27 cellular contexts compared by ENCODE assay signal in the genomic region with DNA sequence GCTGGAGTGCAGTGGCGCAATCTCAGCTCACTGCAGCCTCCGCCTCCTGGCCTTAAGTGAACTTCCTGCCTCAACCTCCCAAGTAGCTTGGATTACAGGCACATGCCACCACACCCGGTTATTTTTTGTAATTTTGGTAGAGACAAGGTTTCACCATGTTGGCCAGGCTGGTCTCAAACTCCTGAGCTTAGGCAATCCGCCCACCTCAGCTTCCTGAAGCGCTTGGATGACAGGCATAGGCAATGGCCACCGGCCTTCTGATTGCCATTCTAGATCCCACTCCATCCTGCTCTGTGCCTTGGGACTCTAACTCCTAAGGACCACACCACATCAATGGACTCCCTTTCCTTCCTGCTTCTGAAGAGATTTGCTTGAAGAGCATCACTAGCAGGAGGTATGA.
"Had no signal": no experiment of that assay in that cellular context is flagged by ENCODE, and none has a peak within 500 bp of the region (broad histone marks: within the 10 kb centered on the region; RNA-seq: fewer than 3 reads in every experiment).

No MANE protein-coding gene starts in this region.

- DNase-seq: colonic mucosa; effector CD8-positive, alpha-beta T cell; endodermal cell; glutamatergic neuron; heart right ventricle; hippocampal formation; left cardiac atrium; left lung; natural killer cell; right lobe of liver; stimulated activated CD4-positive, alpha-beta T cell treated with anti-CD3 and anti-CD28 coated beads, Interleukin-12 subunit alpha, Interleukin-12 subunit beta, amount 100 ng/mL, for 4 hours; stimulated activated CD4-positive, alpha-beta T cell treated with anti-CD3 and anti-CD28 coated beads, Interleukin-1b, Interleukin-23, amount 100 ng/mL, for 48 hours; stimulated activated CD4-positive, alpha-beta T cell treated with anti-CD3 and anti-CD28 coated beads, Interleukin-4, amount 100 ng/mL, for 1 hour; stimulated activated CD8-positive, alpha-beta memory T cell treated with anti-CD3 and anti-CD28 coated beads, Interleukin-4, amount 100 ng/mL, for 48 hours; stimulated activated naive CD4-positive, alpha-beta T cell; stimulated activated naive CD8-positive, alpha-beta T cell treated with anti-CD3 and anti-CD28 coated beads, Interleukin-15, amount 100 ng/mL, for 72 hours; thyroid gland had no signal

- H3K79me2 ChIP-seq: parathyroid adenoma had no signal

- H3K27ac ChIP-seq: colonic mucosa, epithelial cell of prostate, foreskin keratinocyte, gastroesophageal sphincter, heart right ventricle, left lung, parathyroid adenoma, right lobe of liver, thyroid gland had no signal

- H3K4me2 ChIP-seq: smooth muscle cell had no signal

- H3K9me3 Mint-ChIP-seq: dendritic cell treated with granulocyte-macrophage colony-stimulating factor and Interleukin-4, amounts not matched to agents 40 ng/mL and 50 ng/mL, for 4 days; endodermal cell; stimulated activated naive CD8-positive, alpha-beta T cell treated with anti-CD3 and anti-CD28 coated beads, Interleukin-15, amount 100 ng/mL, for 72 hours; type B pancreatic cell had no signal

- H3K4me1 Mint-ChIP-seq: natural killer cell; stimulated activated naive CD8-positive, alpha-beta T cell treated with anti-CD3 and anti-CD28 coated beads, Interleukin-15, amount 100 ng/mL, for 72 hours had no signal

- FAIRE-seq: islet of Langerhans had no signal

- H3K4me3 ChIP-seq: colonic mucosa, gastroesophageal sphincter, heart right ventricle, left lung, right lobe of liver, smooth muscle cell, thyroid gland had no signal

- H3K4me1 ChIP-seq: colonic mucosa, gastroesophageal sphincter, heart right ventricle, left lung, parathyroid adenoma, right lobe of liver, thyroid gland had no signal

- H2AFZ ChIP-seq: parathyroid adenoma had no signal

- H3K9me3 ChIP-seq: colonic mucosa, gastroesophageal sphincter, heart right ventricle, left lung, right lobe of liver, thyroid gland had no signal

- H3K36me3 Mint-ChIP-seq: natural killer cell, type B pancreatic cell had no signal

- H3K36me3 ChIP-seq: colonic mucosa, gastroesophageal sphincter, heart right ventricle, left lung, right lobe of liver, thyroid gland had no signal

- ATAC-seq: esophagus mucosa; gastroesophageal sphincter; heart right ventricle; left cardiac atrium; left lung; natural killer cell; right lobe of liver; stimulated activated naive CD8-positive, alpha-beta T cell treated with anti-CD3 and anti-CD28 coated beads, Interleukin-15, amount 100 ng/mL, for 72 hours had no signal

- H3K27ac Mint-ChIP-seq: dendritic cell treated with granulocyte-macrophage colony-stimulating factor and Interleukin-4, amounts not matched to agents 40 ng/mL and 50 ng/mL, for 4 days; endodermal cell; natural killer cell; progenitor cell of endocrine pancreas; type B pancreatic cell had no signal

- H3K4me3 Mint-ChIP-seq: dendritic cell treated with granulocyte-macrophage colony-stimulating factor and Interleukin-4, amounts not matched to agents 40 ng/mL and 50 ng/mL, for 4 days; endodermal cell; natural killer cell; stimulated activated naive CD8-positive, alpha-beta T cell treated with anti-CD3 and anti-CD28 coated beads, Interleukin-15, amount 100 ng/mL, for 72 hours; type B pancreatic cell had no signal

- H3K27me3 Mint-ChIP-seq: dendritic cell treated with granulocyte-macrophage colony-stimulating factor and Interleukin-4, amounts not matched to agents 40 ng/mL and 50 ng/mL, for 4 days; progenitor cell of endocrine pancreas; stimulated activated naive CD8-positive, alpha-beta T cell treated with anti-CD3 and anti-CD28 coated beads, Interleukin-15, amount 100 ng/mL, for 72 hours; type B pancreatic cell had no signal

- H3K9ac ChIP-seq: parathyroid adenoma had no signal

- H3K27me3 ChIP-seq: colonic mucosa, foreskin keratinocyte, gastroesophageal sphincter, heart right ventricle, left lung, right lobe of liver, thyroid gland had no signal
